Comparison of ENCODE assay signal across 8 cellular contexts in genomic region chr16:89241187-89242003, GRCh38. TPM values are rescaled to one million over a fixed set of nuclear protein-coding genes. Genes with fewer than 3 reads are reported as not detected.
DNase-seq lines count a peak whose midpoint lies in the region; ATAC-seq and TF ChIP-seq lines count a peak whose summit lies in the region.

No MANE protein-coding gene starts in this region.

- peaks cover 4% of the 10 kb centered on the region for H3K36me3 Mint-ChIP-seq in CD4-positive, alpha-beta T cell (ENCODE audit: low read depth)

- H3K9me3 Mint-ChIP-seq in CD4-positive, alpha-beta T cell = no peaks in the 10 kb centered on the region

- H3K27me3 Mint-ChIP-seq in CD4-positive, alpha-beta T cell = no peaks in the 10 kb centered on the region

- peak overlapping the region; percentile 92 for H3K4me3 Mint-ChIP-seq in CD4-positive, alpha-beta T cell

- H3K27me3 ChIP-seq in CD4-positive, alpha-beta T cell (ENCODE audit: control insufficient read depth, insufficient read depth, low read length) = no peaks in the 10 kb centered on the region
- H3K27me3 ChIP-seq in HUES64 (ENCODE audit: insufficient read depth, low read length) (peaks cover 3% of the 10 kb centered on the region), neutrophil (peaks cover 13% of the 10 kb centered on the region), subcutaneous abdominal adipose tissue (ENCODE audit: control insufficient read depth in 5 of 5, insufficient read depth in 4 of 5, low read length in 5 of 5) (peaks cover 0 to 2% (median 0%) of the 10 kb centered on the region in 5 donors)

- H3K9me3 ChIP-seq in CD4-positive, alpha-beta T cell (ENCODE audit: control insufficient read depth, low read length) = no peaks in the 10 kb centered on the region
- H3K9me3 ChIP-seq in HUES64 (ENCODE audit: insufficient read depth, low read depth, low read length) (no peaks in the 10 kb centered on the region), neutrophil (no peaks in the 10 kb centered on the region), subcutaneous abdominal adipose tissue (ENCODE audit: control insufficient read depth in 5 of 5, low read length in 5 of 5) (no peaks in the 10 kb centered on the region)

- intact Hi-C loops in CD4-positive, alpha-beta T cell (cut with DNase I, micrococcal nuclease) = loop anchor here (1.0 to 10.0 kb wide), 8 partner anchors 15 to 1287 kb away; partner anchors contain the start of genes SPG7 (in 2 of the 2) and BANP (in 1 of the 2)

- POLR2A ChIA-PET in CD4-positive, alpha-beta T cell (lab: Charles Lee) = interaction anchor here (0.6 to 2.4 kb wide), 13 partner anchors 12 to 768 kb away, joined by 3 to 14 read pairs (median 4); partner anchors contain the start of genes ZC3H18 and ZNF778

- H3K4me1 Mint-ChIP-seq in CD4-positive, alpha-beta T cell (ENCODE audit: low read depth) = peaks cover 16% of the 10 kb centered on the region

- peak overlapping the region; percentile 93 for H3K9ac ChIP-seq in HUES64 (ENCODE audit: low read depth, low read length)
- H3K9ac ChIP-seq in subcutaneous abdominal adipose tissue (ENCODE audit: low read length in 5 of 5) = peak overlapping the region; percentile 78 to 97 (median 86)

- peak; percentile 62 to 93 (median 75) for DNase-seq in CD4-positive, alpha-beta T cell
- DNase-seq in SHP77 treated with DMSO at 0.1 percent for 48 hours (lab: John Stamatoyannopoulos, UW) = peak; percentile 49
- DNase-seq in activated gamma-delta T cell treated with anti-CD3 and anti-CD28 coated beads, Interleukin-2, amount 50 U/mL, for 16 hours (ENCODE audit: low read depth) = peak; percentile 70
- peak; percentile 78 for DNase-seq in foreskin melanocyte

- TF ChIP-seq CTCF in CD4-positive, alpha-beta T cell (IDR thresholded peaks at IDR 0.05) = no peak
- TF ChIP-seq CTCF in neutrophil (IDR thresholded peaks at IDR 0.05) = no peak

- H3K36me3 ChIP-seq in HUES64 (ENCODE audit: insufficient read depth, low read length) = no peaks in the 10 kb centered on the region
- H3K36me3 ChIP-seq in neutrophil = no peaks in the 10 kb centered on the region
- no peaks in the 10 kb centered on the region for H3K36me3 ChIP-seq in subcutaneous abdominal adipose tissue (ENCODE audit: control insufficient read depth in 5 of 5, insufficient read depth in 5 of 5, low read length in 5 of 5)

- no peaks in the 10 kb centered on the region; the same call in 1 of the 2 replicates for H3K4me1 ChIP-seq in HUES64 (ENCODE audit: insufficient read depth, low read length)
- peaks cover 22 to 28% of the 10 kb centered on the region in 2 experiments for H3K4me1 ChIP-seq in neutrophil (ENCODE audit: control insufficient read depth in 1 of 2, insufficient read depth in 1 of 2, low read depth in 1 of 2, low read length in 1 of 2)
- peaks cover 0 to 12% (median 12%) of the 10 kb centered on the region in 5 donors for H3K4me1 ChIP-seq in subcutaneous abdominal adipose tissue (ENCODE audit: control insufficient read depth in 5 of 5, insufficient read depth in 5 of 5, low read length in 5 of 5)

- peak overlapping the region; percentile 90 for H3K27ac ChIP-seq in CD4-positive, alpha-beta T cell (ENCODE audit: low read depth, low read length)
- H3K27ac ChIP-seq in HUES64 (ENCODE audit: low read depth, low read length) = peak overlapping the region; percentile 88
- H3K27ac ChIP-seq in neutrophil = peak overlapping the region; percentile 94
- peak overlapping the region; percentile 89 for H3K27ac ChIP-seq in subcutaneous abdominal adipose tissue (ENCODE audit: low read depth, low read length)

- 7% methylated on average over 38 of the region's 39 CpGs for WGBS in HUES64

- CTCF ChIA-PET in CD4-positive, alpha-beta T cell (lab: Charles Lee) = interaction anchor here (0.7 to 1.4 kb wide), 5 partner anchors 24 to 914 kb away, joined by 3 to 7 read pairs (median 4); partner anchors contain the start of gene ZNF778

- ATAC-seq in CD4-positive, alpha-beta T cell (ENCODE audit: poor library complexity) = peak; percentile 84
- peak; percentile 50 for ATAC-seq in GM19438 (IDR thresholded peaks at IDR 0.05; ENCODE audit: low read depth, unreplicated experiment)

- H3K27ac Mint-ChIP-seq in CD4-positive, alpha-beta T cell = peak overlapping the region; percentile 97

- H3K4me3 ChIP-seq in HUES64 (ENCODE audit: low read length) (peak overlapping the region; percentile 98), neutrophil (ENCODE audit: low read depth in 1 of 2, low read length in 1 of 2) (peak overlapping the region; percentile 81 to 91), subcutaneous abdominal adipose tissue (ENCODE audit: low read depth in 1 of 5, low read length in 5 of 5) (peak overlapping the region; percentile 75 to 86 (median 83))

RNA-seq across cellular contexts. Expression of gene ZNF778, which starts 23.9 kb away (rescaled TPM):
- 1 to 10 TPM; 4.0 to 6.7 TPM for total RNA-seq in CD4-positive, alpha-beta T cell
- 10.4 TPM for polyA plus RNA-seq in HUES64 (2013, experiment 1 of 2)
- 11.6 TPM for polyA plus RNA-seq in HUES64 (2013, experiment 2 of 2)

RNA-seq across cellular contexts. Expression of gene SLC22A31, which starts 41.1 kb away (rescaled TPM):
- total RNA-seq in CD4-positive, alpha-beta T cell = 1 to 10 TPM; 2.1 to 2.9 TPM
- 1.3 TPM for polyA plus RNA-seq in HUES64 (2013, experiment 1 of 2)
- 2.4 TPM for polyA plus RNA-seq in HUES64 (2013, experiment 2 of 2)

Comparison
In these comparisons a context has a peak if more than half of its experiments do, and no peak if none do; other contexts are left out.
1. Peak in every context shown above with its lines: DNase-seq, ATAC-seq, H3K4me3 ChIP-seq and H3K27ac ChIP-seq.